1 cellular context compared by ENCODE assay signal in genomic region chr3:44761347-44762169, GRCh38.
TF ChIP-seq lines count a peak whose summit lies in the region.

Gene KIAA1143, minus strand, starts transcription at chr3:44761619. Its CDS starts 17 bp downstream, at chr3:44761602.
A gene with protein sequence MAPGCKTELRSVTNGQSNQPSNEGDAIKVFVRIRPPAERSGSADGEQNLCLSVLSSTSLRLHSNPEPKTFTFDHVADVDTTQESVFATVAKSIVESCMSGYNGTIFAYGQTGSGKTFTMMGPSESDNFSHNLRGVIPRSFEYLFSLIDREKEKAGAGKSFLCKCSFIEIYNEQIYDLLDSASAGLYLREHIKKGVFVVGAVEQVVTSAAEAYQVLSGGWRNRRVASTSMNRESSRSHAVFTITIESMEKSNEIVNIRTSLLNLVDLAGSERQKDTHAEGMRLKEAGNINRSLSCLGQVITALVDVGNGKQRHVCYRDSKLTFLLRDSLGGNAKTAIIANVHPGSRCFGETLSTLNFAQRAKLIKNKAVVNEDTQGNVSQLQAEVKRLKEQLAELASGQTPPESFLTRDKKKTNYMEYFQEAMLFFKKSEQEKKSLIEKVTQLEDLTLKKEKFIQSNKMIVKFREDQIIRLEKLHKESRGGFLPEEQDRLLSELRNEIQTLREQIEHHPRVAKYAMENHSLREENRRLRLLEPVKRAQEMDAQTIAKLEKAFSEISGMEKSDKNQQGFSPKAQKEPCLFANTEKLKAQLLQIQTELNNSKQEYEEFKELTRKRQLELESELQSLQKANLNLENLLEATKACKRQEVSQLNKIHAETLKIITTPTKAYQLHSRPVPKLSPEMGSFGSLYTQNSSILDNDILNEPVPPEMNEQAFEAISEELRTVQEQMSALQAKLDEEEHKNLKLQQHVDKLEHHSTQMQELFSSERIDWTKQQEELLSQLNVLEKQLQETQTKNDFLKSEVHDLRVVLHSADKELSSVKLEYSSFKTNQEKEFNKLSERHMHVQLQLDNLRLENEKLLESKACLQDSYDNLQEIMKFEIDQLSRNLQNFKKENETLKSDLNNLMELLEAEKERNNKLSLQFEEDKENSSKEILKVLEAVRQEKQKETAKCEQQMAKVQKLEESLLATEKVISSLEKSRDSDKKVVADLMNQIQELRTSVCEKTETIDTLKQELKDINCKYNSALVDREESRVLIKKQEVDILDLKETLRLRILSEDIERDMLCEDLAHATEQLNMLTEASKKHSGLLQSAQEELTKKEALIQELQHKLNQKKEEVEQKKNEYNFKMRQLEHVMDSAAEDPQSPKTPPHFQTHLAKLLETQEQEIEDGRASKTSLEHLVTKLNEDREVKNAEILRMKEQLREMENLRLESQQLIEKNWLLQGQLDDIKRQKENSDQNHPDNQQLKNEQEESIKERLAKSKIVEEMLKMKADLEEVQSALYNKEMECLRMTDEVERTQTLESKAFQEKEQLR (N-terminal part only) (plus strand): TSS chr3:44761794. CDS start chr3:44761866, 72 bp downstream.

TF ChIP-seq in HepG2, 621 proteins besides CTCF, POLR2A, EP300 and RAD21 (continued from another document and continues in another):
- peak; percentile 77 to 87; a peak in 3 of 4 replicates for TF ChIP-seq HMGXB4 (CRISPR knock-in tag; IDR thresholded peaks at IDR 0.05; ENCODE audit: borderline replicate concordance in 1 of 2, low read depth in 1 of 2)
- peak; percentile 35; the same call in 1 of the 2 replicates for TF ChIP-seq NR1H2 (CRISPR knock-in tag; IDR thresholded peaks at IDR 0.05; ENCODE audit: borderline replicate concordance, low read depth)
- no peak for TF ChIP-seq RFX1 (IDR thresholded peaks at IDR 0.05)
- TF ChIP-seq HMGA1 (CRISPR knock-in tag; conservative IDR thresholded peaks at IDR 0.05): no peak
- no peak for TF ChIP-seq FOXO1 (CRISPR knock-in tag; IDR thresholded peaks at IDR 0.05)
- peak; percentile 57; the same call in 1 of the 2 replicates for TF ChIP-seq DNMT1 (CRISPR knock-in tag; IDR thresholded peaks at IDR 0.05)
- TF ChIP-seq MNT (IDR thresholded peaks at IDR 0.05): peak; percentile 49; the same call in 1 of the 2 replicates
- TF ChIP-seq KDM5B (CRISPR knock-in tag; IDR thresholded peaks at IDR 0.05; ENCODE audit: borderline replicate concordance): peak; percentile 68; the same call in 1 of the 2 replicates
- TF ChIP-seq U2AF1 (optimal IDR thresholded peaks at IDR 0.05; ENCODE audit: low read depth, low read length): no peak
- TF ChIP-seq ZNF180 (CRISPR knock-in tag; IDR thresholded peaks at IDR 0.05; ENCODE audit: borderline replicate concordance, low read depth): no peak
- peak; percentile 54 for TF ChIP-seq NFYC (CRISPR knock-in tag; IDR thresholded peaks at IDR 0.05)
- TF ChIP-seq FOXA3 (CRISPR knock-in tag; IDR thresholded peaks at IDR 0.05): peak; percentile 76
- TF ChIP-seq KAT8 (CRISPR knock-in tag; IDR thresholded peaks at IDR 0.05): peak; percentile 97
- TF ChIP-seq BATF2 (CRISPR knock-in tag; IDR thresholded peaks at IDR 0.05): 0 out of 2 replicates have a peak, but pooled peaks have one; percentile 71
- TF ChIP-seq ZBTB40 (IDR thresholded peaks at IDR 0.05): no peak
- peak; percentile 84; the same call in 1 of the 2 replicates for TF ChIP-seq ZBTB40 (CRISPR knock-in tag; IDR thresholded peaks at IDR 0.05)
- TF ChIP-seq TCF7 (IDR thresholded peaks at IDR 0.05; ENCODE audit: low read depth): no peak
- TF ChIP-seq BCL6 (CRISPR knock-in tag; IDR thresholded peaks at IDR 0.05): no peak; the same call in 1 of the 2 replicates
- no peak for TF ChIP-seq RORA (CRISPR knock-in tag; IDR thresholded peaks at IDR 0.05)
- no peak for TF ChIP-seq HOXA7 (CRISPR knock-in tag; IDR thresholded peaks at IDR 0.05)
- no peak for TF ChIP-seq TCF12 (IDR thresholded peaks at IDR 0.05)
- TF ChIP-seq TCF12 (CRISPR knock-in tag; IDR thresholded peaks at IDR 0.05): no peak
- peak; percentile 60; the same call in 1 of the 2 replicates for TF ChIP-seq MTF2 (CRISPR knock-in tag; IDR thresholded peaks at IDR 0.05; ENCODE audit: borderline replicate concordance)
- peak; percentile 79; the same call in 1 of the 2 replicates for TF ChIP-seq ARHGAP35 (CRISPR knock-in tag; IDR thresholded peaks at IDR 0.05; ENCODE audit: borderline replicate concordance)
- TF ChIP-seq ZBTB8A (CRISPR knock-in tag; IDR thresholded peaks at IDR 0.05; ENCODE audit: borderline replicate concordance, low read depth): no peak
- TF ChIP-seq KLF16 (CRISPR knock-in tag; IDR thresholded peaks at IDR 0.05): peak in 1 of 2 experiments; percentile 98; a peak in 2 of 4 replicates
- TF ChIP-seq ZNF564 (CRISPR knock-in tag; IDR thresholded peaks at IDR 0.05): peak; percentile 82
- peak; percentile 47; the same call in 1 of the 2 replicates for TF ChIP-seq MEIS1 (CRISPR knock-in tag; IDR thresholded peaks at IDR 0.05; ENCODE audit: borderline replicate concordance)
- TF ChIP-seq, protein P1, sequence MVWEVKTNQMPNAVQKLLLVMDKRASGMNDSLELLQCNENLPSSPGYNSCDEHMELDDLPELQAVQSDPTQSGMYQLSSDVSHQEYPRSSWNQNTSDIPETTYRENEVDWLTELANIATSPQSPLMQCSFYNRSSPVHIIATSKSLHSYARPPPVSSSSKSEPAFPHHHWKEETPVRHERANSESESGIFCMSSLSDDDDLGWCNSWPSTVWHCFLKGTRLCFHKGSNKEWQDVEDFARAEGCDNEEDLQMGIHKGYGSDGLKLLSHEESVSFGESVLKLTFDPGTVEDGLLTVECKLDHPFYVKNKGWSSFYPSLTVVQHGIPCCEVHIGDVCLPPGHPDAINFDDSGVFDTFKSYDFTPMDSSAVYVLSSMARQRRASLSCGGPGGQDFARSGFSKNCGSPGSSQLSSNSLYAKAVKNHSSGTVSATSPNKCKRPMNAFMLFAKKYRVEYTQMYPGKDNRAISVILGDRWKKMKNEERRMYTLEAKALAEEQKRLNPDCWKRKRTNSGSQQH (CRISPR knock-in tag; IDR thresholded peaks at IDR 0.05; ENCODE audit: low read depth): peak; percentile 99
- peak; percentile 77; the same call in 1 of the 2 replicates for TF ChIP-seq ZNF580 (CRISPR knock-in tag; IDR thresholded peaks at IDR 0.05; ENCODE audit: borderline replicate concordance, low read depth)
- peak; percentile 93 for TF ChIP-seq PHF8 (CRISPR knock-in tag; IDR thresholded peaks at IDR 0.05)
- TF ChIP-seq, protein P2, sequence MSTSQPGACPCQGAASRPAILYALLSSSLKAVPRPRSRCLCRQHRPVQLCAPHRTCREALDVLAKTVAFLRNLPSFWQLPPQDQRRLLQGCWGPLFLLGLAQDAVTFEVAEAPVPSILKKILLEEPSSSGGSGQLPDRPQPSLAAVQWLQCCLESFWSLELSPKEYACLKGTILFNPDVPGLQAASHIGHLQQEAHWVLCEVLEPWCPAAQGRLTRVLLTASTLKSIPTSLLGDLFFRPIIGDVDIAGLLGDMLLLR (CRISPR knock-in tag; IDR thresholded peaks at IDR 0.05): peak; percentile 71; the same call in 1 of the 2 replicates
- TF ChIP-seq ZNF260 (CRISPR knock-in tag; IDR thresholded peaks at IDR 0.05; ENCODE audit: borderline replicate concordance, low read depth): no peak
- TF ChIP-seq GATAD2A (CRISPR knock-in tag; IDR thresholded peaks at IDR 0.05): no peak; the same call in 1 of the 2 replicates
- TF ChIP-seq FOXP4 (CRISPR knock-in tag; IDR thresholded peaks at IDR 0.05): peak; percentile 53; the same call in 1 of the 2 replicates
- no peak for TF ChIP-seq ZNF382 (CRISPR knock-in tag; IDR thresholded peaks at IDR 0.05; ENCODE audit: borderline replicate concordance)
